Comparison of ENCODE assay signal across 9 cellular contexts in genomic region chr1:39773369-39773979, GRCh38. TPM values are rescaled to one million over a fixed set of nuclear protein-coding genes. Genes with fewer than 3 reads are reported as not detected.
A peak's percentile ranks its signal among the peaks of the same experiment; 100 is the strongest.
DNase-seq lines count a peak whose midpoint lies in the region; ATAC-seq, FAIRE-seq and TF ChIP-seq lines count a peak whose summit lies in the region.
"Not testable (repeated sequence)": the region's sequence is repeated elsewhere in the genome, so short reads cannot be mapped to it uniquely, and the experiment has no call there.
"Had no signal": no experiment of that assay in that cellular context is flagged by ENCODE, and none has a peak within 500 bp of the region (broad histone marks: within the 10 kb centered on the region; RNA-seq: fewer than 3 reads in every experiment).

No MANE protein-coding gene starts in this region.

- not testable (repeated sequence) for H2AK5ac ChIP-seq in H1 (ENCODE audit: low read depth, low read length)

- not testable (repeated sequence) for DNase-seq in CD8-positive, alpha-beta T cell; HCT116 (ENCODE audit: low read depth, low spot score); activated CD8-positive, alpha-beta T cell treated with anti-CD3 and anti-CD28 coated beads for 36 hours; activated naive CD8-positive, alpha-beta T cell treated with anti-CD3 and anti-CD28 coated beads, Interleukin-2, amount 50 U/mL, for 24 hours; H1 (ENCODE audit: low read depth in 1 of 2, low spot score in 2 of 2); mucosa of descending colon; stimulated activated naive B cell treated with anti-CD40 and anti-IgM and Interleukin-4, amounts not matched to agents 10 μg/mL and 1 μg/mL and 100 μg/mL, for 72 hours

- peak; percentile 60 for ATAC-seq in CD8-positive, alpha-beta T cell
- ATAC-seq in HCT116 (peak; percentile 85), mucosa of descending colon (peak; percentile 47)
- peak; percentile 53 for ATAC-seq in activated CD8-positive, alpha-beta T cell treated with anti-CD3 and anti-CD28 coated beads for 36 hours
- ATAC-seq in activated naive CD8-positive, alpha-beta T cell treated with anti-CD3 and anti-CD28 coated beads, Interleukin-2, amount 50 U/mL, for 24 hours = peak; percentile 45
- peak; percentile 27 to 44 for ATAC-seq in stimulated activated naive B cell treated with anti-CD40 and anti-IgM and Interleukin-4, amounts not matched to agents 10 μg/mL and 1 μg/mL and 100 μg/mL, for 72 hours (replicated peaks)

- not testable (repeated sequence) for H3K27ac Mint-ChIP-seq in CD8-positive, alpha-beta T cell; activated CD8-positive, alpha-beta T cell treated with anti-CD3 and anti-CD28 coated beads for 36 hours; activated naive CD8-positive, alpha-beta T cell treated with anti-CD3 and anti-CD28 coated beads, Interleukin-2, amount 50 U/mL, for 24 hours; stimulated activated naive B cell treated with anti-CD40 and anti-IgM and Interleukin-4, amounts not matched to agents 10 μg/mL and 1 μg/mL and 100 μg/mL, for 72 hours

- not testable (repeated sequence) for TF ChIP-seq RAD21 in HCT116 (IDR thresholded peaks at IDR 0.05; ENCODE audit: low read depth); H1 (IDR thresholded peaks at IDR 0.05 in 1 of 2, conservative IDR thresholded peaks at IDR 0.05 in 1 of 2; ENCODE audit: low read depth in 2 of 2, low read length in 2 of 2)

- intact Hi-C loops in CD8-positive, alpha-beta T cell (cut with DNase I, micrococcal nuclease); HCT116 (cut with micrococcal nuclease); activated CD8-positive, alpha-beta T cell treated with anti-CD3 and anti-CD28 coated beads for 36 hours (cut with micrococcal nuclease); mucosa of descending colon (cut with DNase I, micrococcal nuclease): not testable (repeated sequence)

- not testable (repeated sequence) for H3K23me2 ChIP-seq in H1 (ENCODE audit: low read depth, low read length)

- TF ChIP-seq CTCF in CD8-positive, alpha-beta T cell (IDR thresholded peaks at IDR 0.05); HCT116 (IDR thresholded peaks at IDR 0.05 in 2 of 3, conservative IDR thresholded peaks at IDR 0.05 in 1 of 3; ENCODE audit: borderline replicate concordance in 1 of 3, insufficient read depth in 1 of 3, low read depth in 2 of 3, low read length in 2 of 3); activated CD8-positive, alpha-beta T cell treated with anti-CD3 and anti-CD28 coated beads for 36 hours (IDR thresholded peaks at IDR 0.05); H1 (IDR thresholded peaks at IDR 0.05; ENCODE audit: control extremely low read depth in 1 of 3, insufficient read depth in 1 of 3, low read depth in 1 of 3, low read length in 3 of 3); mucosa of descending colon (IDR thresholded peaks at IDR 0.05): not testable (repeated sequence)

- not testable (repeated sequence) for H2BK15ac ChIP-seq in H1 (ENCODE audit: low read length)

- not testable (repeated sequence) for H3K9me3 ChIP-seq in CD8-positive, alpha-beta T cell (ENCODE audit: low read length); HCT116 (ENCODE audit: control insufficient read depth in 1 of 2, insufficient read depth in 1 of 2, low read depth in 1 of 2, low read length in 2 of 2); H1 (ENCODE audit: insufficient read depth in 2 of 2, low read depth in 1 of 2, low read length in 1 of 2); mucosa of descending colon

- not testable (repeated sequence) for H2BK5ac ChIP-seq in H1 (ENCODE audit: low read depth, low read length)

- H3K9me3 Mint-ChIP-seq in CD8-positive, alpha-beta T cell; activated CD8-positive, alpha-beta T cell treated with anti-CD3 and anti-CD28 coated beads for 36 hours; activated naive CD8-positive, alpha-beta T cell treated with anti-CD3 and anti-CD28 coated beads, Interleukin-2, amount 50 U/mL, for 24 hours; stimulated activated naive B cell treated with anti-CD40 and anti-IgM and Interleukin-4, amounts not matched to agents 10 μg/mL and 1 μg/mL and 100 μg/mL, for 72 hours: not testable (repeated sequence)

- not testable (repeated sequence) for H3K56ac ChIP-seq in H1 (replicated peaks; ENCODE audit: insufficient read length, low read depth, low read length)

- RAD21 ChIA-PET in HCT116 (lab: Charles Lee; ENCODE audit: low non-redundant PET in 1 of 2, low total read pairs in 2 of 2, uncharacterized antibody in 2 of 2, unreplicated experiment in 2 of 2) = not testable (repeated sequence)

- not testable (repeated sequence) for H4K91ac ChIP-seq in H1 (replicated peaks; ENCODE audit: insufficient read length, low read length)

- not testable (repeated sequence) for H3K36me3 ChIP-seq in CD8-positive, alpha-beta T cell (ENCODE audit: insufficient read depth, low read length); HCT116 (ENCODE audit: control insufficient read depth in 1 of 2, insufficient read depth in 2 of 2, low read length in 2 of 2); H1 (ENCODE audit: control insufficient read depth in 2 of 4, insufficient read depth in 4 of 4, low read length in 3 of 4); mucosa of descending colon (ENCODE audit: low read depth)

- H3K27me3 Mint-ChIP-seq in CD8-positive, alpha-beta T cell (ENCODE audit: low read depth); activated CD8-positive, alpha-beta T cell treated with anti-CD3 and anti-CD28 coated beads for 36 hours; activated naive CD8-positive, alpha-beta T cell treated with anti-CD3 and anti-CD28 coated beads, Interleukin-2, amount 50 U/mL, for 24 hours; stimulated activated naive B cell treated with anti-CD40 and anti-IgM and Interleukin-4, amounts not matched to agents 10 μg/mL and 1 μg/mL and 100 μg/mL, for 72 hours: not testable (repeated sequence)

- not testable (repeated sequence) for H3K4me3 ChIP-seq in CD8-positive, alpha-beta T cell (ENCODE audit: low read depth, low read length); HCT116 (replicated peaks in 1 of 2; ENCODE audit: low read depth in 1 of 2, low read length in 2 of 2); H1 (ENCODE audit: extremely low read depth in 1 of 4, insufficient read depth in 2 of 4, low read depth in 3 of 4, low read length in 4 of 4); mucosa of descending colon

- not testable (repeated sequence) for H3K4ac ChIP-seq in H1 (replicated peaks; ENCODE audit: insufficient read length, low read depth, low read length)

- not testable (repeated sequence) for TF ChIP-seq EP300 in H1 (IDR thresholded peaks at IDR 0.05; ENCODE audit: borderline replicate concordance in 1 of 2, low read depth in 2 of 2, low read length in 2 of 2)

- H3K9me2 ChIP-seq in HCT116 (ENCODE audit: insufficient read depth) = not testable (repeated sequence)

- H3K18ac ChIP-seq in H1 (ENCODE audit: extremely low read depth, low read length) = not testable (repeated sequence)

- H3K27ac ChIP-seq in CD8-positive, alpha-beta T cell (ENCODE audit: low read depth, low read length); HCT116 (ENCODE audit: low read depth, low read length); H1 (ENCODE audit: low read depth, low read length): not testable (repeated sequence)

- not testable (repeated sequence) for H3K79me2 ChIP-seq in HCT116 (ENCODE audit: insufficient read depth, low read length); H1 (ENCODE audit: control insufficient read depth in 1 of 2, insufficient read depth in 2 of 2, low read length in 2 of 2)

- not testable (repeated sequence) for H3K27me3 ChIP-seq in CD8-positive, alpha-beta T cell (ENCODE audit: insufficient read depth, low read length); HCT116 (ENCODE audit: insufficient read depth, low read length)
- H3K27me3 ChIP-seq in H1 (replicated peaks in 1 of 4; ENCODE audit: control insufficient read depth in 3 of 4, extremely low read depth in 1 of 4, insufficient read depth in 3 of 4, low read length in 3 of 4) = peaks cover 1 to 14% (median 9%) of the 10 kb centered on the region in 4 experiments; a peak in 6 of 7 replicates

- not testable (repeated sequence) for H4K8ac ChIP-seq in H1 (ENCODE audit: extremely low read depth, insufficient read depth, low read length)

- not testable (repeated sequence) for H2BK12ac ChIP-seq in H1 (ENCODE audit: low read depth, low read length)

- H3K23ac ChIP-seq in H1 (ENCODE audit: insufficient read length) = not testable (repeated sequence)

- not testable (repeated sequence) for H2BK20ac ChIP-seq in H1 (ENCODE audit: low read length)

- H3K9ac ChIP-seq in HCT116 (ENCODE audit: low read length); H1 (replicated peaks in 1 of 4; ENCODE audit: extremely low read depth in 1 of 4, low read depth in 3 of 4, low read length in 3 of 4): not testable (repeated sequence)

- H3K14ac ChIP-seq in H1 (ENCODE audit: insufficient read length) = not testable (repeated sequence)

- not testable (repeated sequence) for H3K36me3 Mint-ChIP-seq in CD8-positive, alpha-beta T cell; activated CD8-positive, alpha-beta T cell treated with anti-CD3 and anti-CD28 coated beads for 36 hours (ENCODE audit: low read depth); activated naive CD8-positive, alpha-beta T cell treated with anti-CD3 and anti-CD28 coated beads, Interleukin-2, amount 50 U/mL, for 24 hours (ENCODE audit: low read depth); stimulated activated naive B cell treated with anti-CD40 and anti-IgM and Interleukin-4, amounts not matched to agents 10 μg/mL and 1 μg/mL and 100 μg/mL, for 72 hours

- H4K20me1 ChIP-seq in HCT116 (ENCODE audit: insufficient read depth); H1 (replicated peaks in 1 of 2; ENCODE audit: control insufficient read depth in 1 of 2, insufficient read depth in 2 of 2, low read length in 2 of 2): not testable (repeated sequence)

- H3K4me3 Mint-ChIP-seq in CD8-positive, alpha-beta T cell; activated CD8-positive, alpha-beta T cell treated with anti-CD3 and anti-CD28 coated beads for 36 hours; activated naive CD8-positive, alpha-beta T cell treated with anti-CD3 and anti-CD28 coated beads, Interleukin-2, amount 50 U/mL, for 24 hours; stimulated activated naive B cell treated with anti-CD40 and anti-IgM and Interleukin-4, amounts not matched to agents 10 μg/mL and 1 μg/mL and 100 μg/mL, for 72 hours: not testable (repeated sequence)

- not testable (repeated sequence) for BruUV-seq in HCT116 (replicated peaks; lab: Mats Ljungman, UMichigan)

- not testable (repeated sequence) for TF ChIP-seq POLR2A in HCT116 (IDR thresholded peaks at IDR 0.05; ENCODE audit: borderline replicate concordance, extremely low read depth, insufficient read depth, insufficient read length); H1 (IDR thresholded peaks at IDR 0.05; ENCODE audit: control extremely low read depth in 1 of 2, low read depth in 2 of 2, low read length in 2 of 2)

- H3K4me2 ChIP-seq in HCT116 (ENCODE audit: low read length); H1 (ENCODE audit: insufficient read depth in 1 of 2, low read depth in 2 of 2, low read length in 2 of 2): not testable (repeated sequence)

- not testable (repeated sequence) for H3K4me1 Mint-ChIP-seq in CD8-positive, alpha-beta T cell (ENCODE audit: low read depth); activated CD8-positive, alpha-beta T cell treated with anti-CD3 and anti-CD28 coated beads for 36 hours (ENCODE audit: low read depth); activated naive CD8-positive, alpha-beta T cell treated with anti-CD3 and anti-CD28 coated beads, Interleukin-2, amount 50 U/mL, for 24 hours
- H3K4me1 Mint-ChIP-seq in stimulated activated naive B cell treated with anti-CD40 and anti-IgM and Interleukin-4, amounts not matched to agents 10 μg/mL and 1 μg/mL and 100 μg/mL, for 72 hours = peaks cover 5 to 18% of the 10 kb centered on the region in 2 donors

- H4K5ac ChIP-seq in H1 (ENCODE audit: insufficient read length, low read depth, low read length) = not testable (repeated sequence)

- POLR2A ChIA-PET in CD8-positive, alpha-beta T cell (lab: Charles Lee); HCT116 (lab: Charles Lee); activated CD8-positive, alpha-beta T cell treated with anti-CD3 and anti-CD28 coated beads for 36 hours (lab: Charles Lee); H1 (lab: Charles Lee; ENCODE audit: partially characterized antibody): not testable (repeated sequence)

- CTCF ChIA-PET in CD8-positive, alpha-beta T cell (lab: Charles Lee); HCT116 (lab: Charles Lee); activated CD8-positive, alpha-beta T cell treated with anti-CD3 and anti-CD28 coated beads for 36 hours (lab: Charles Lee); H1 (lab: Charles Lee; ENCODE audit: partially characterized antibody): not testable (repeated sequence)

- not testable (repeated sequence) for H2BK120ac ChIP-seq in H1 (replicated peaks; ENCODE audit: low read depth, low read length)

- no CpG with 5 or more reads among the region's 23 CpGs for WGBS in H1 (ENCODE audit: extremely low coverage in 1 of 2, insufficient coverage in 1 of 2, insufficient read length in 1 of 2, insufficient replicate concordance in 2 of 2, low coverage in 1 of 2, low lambda C conversion rate in 2 of 2, missing lambda C conversion rate in 1 of 2), 2 experiments

- FAIRE-seq in H1 (lab: Jason Lieb, UNC) = peak; percentile 92

- H2AFZ ChIP-seq in HCT116 (ENCODE audit: low read depth, low read length, poor library complexity, severe bottlenecking); H1 (ENCODE audit: low read length): not testable (repeated sequence)

- H3K79me1 ChIP-seq in H1 (ENCODE audit: low read depth, low read length) = not testable (repeated sequence)

- not testable (repeated sequence) for H3K4me1 ChIP-seq in CD8-positive, alpha-beta T cell (ENCODE audit: insufficient read depth, low read length); HCT116 (ENCODE audit: control insufficient read depth in 1 of 2, insufficient read depth in 2 of 2, low read length in 2 of 2); H1 (replicated peaks in 1 of 4; ENCODE audit: control insufficient read depth in 3 of 4, insufficient read depth in 4 of 4, low read length in 3 of 4); mucosa of descending colon (ENCODE audit: low read depth)

RNA-seq across cellular contexts. Expression of gene OXCT2, which starts 2.3 kb away (rescaled TPM):
- total RNA-seq in CD8-positive, alpha-beta T cell = under 1 TPM; 0.83 to 0.95 TPM
- total RNA-seq in HCT116 (2021; ENCODE audit: unreplicated experiment) (3.7 TPM), mucosa of descending colon (1 to 10 TPM; 1.9 to 3.3 (median 2.2) TPM)
- polyA plus RNA-seq in HCT116 (2012) = 1.3 and 1.4 TPM in 2 replicates
- total RNA-seq in activated CD8-positive, alpha-beta T cell treated with anti-CD3 and anti-CD28 coated beads for 36 hours = 1 to 10 TPM; 2.7 to 4.2 TPM
- total RNA-seq in H1 (2021; fragmentation: NEBNext Ultra II Directional; extraction: Animal tissue kit (Norgen Biotek cat#: 25700)) = 2.9 TPM in 2 replicates
- 2.6 and 3.4 TPM in 2 replicates for polyA plus RNA-seq in H1 (2011; rRNA removed)
- polyA plus RNA-seq in H1 (2011; cell fraction: cytosol; rRNA removed) = 3.6 TPM
- 5.4 TPM for polyA plus RNA-seq in H1 (2011; cell fraction: nucleus; rRNA removed)
- polyA plus RNA-seq in H1 (2012, experiment 1 of 2) = 1.7 to 3.9 TPM (median 3.1 TPM) in 4 replicates
- polyA plus RNA-seq in H1 (2012, experiment 2 of 2) = 2.0 TPM
- 1.5 TPM for polyA plus RNA-seq in H1 (2013, experiment 1 of 2)
- polyA plus RNA-seq in H1 (2013, experiment 2 of 2) = 1.5 TPM
- 3.0 and 3.5 TPM in 2 replicates for polyA minus RNA-seq in H1 (2011; rRNA and poly(A)+ RNA removed)
- polyA minus RNA-seq in H1 (2011; cell fraction: cytosol; rRNA and poly(A)+ RNA removed) = 1.2 TPM
- 4.5 TPM for polyA minus RNA-seq in H1 (2011; cell fraction: nucleus; rRNA and poly(A)+ RNA removed)
- total RNA-seq: A172, G401 had no signal

RNA-seq across cellular contexts. Expression of gene BMP8B, which starts 15.2 kb away (rescaled TPM):
- under 1 TPM; 0.19 to 0.24 TPM for total RNA-seq in CD8-positive, alpha-beta T cell
- 9.5 TPM for total RNA-seq in HCT116 (2021; ENCODE audit: unreplicated experiment)
- 7.0 and 7.1 TPM in 2 replicates for polyA plus RNA-seq in HCT116 (2012)
- under 1 TPM; 0.36 to 0.51 TPM for total RNA-seq in activated CD8-positive, alpha-beta T cell treated with anti-CD3 and anti-CD28 coated beads for 36 hours
- total RNA-seq in H1 (2021; fragmentation: NEBNext Ultra II Directional; extraction: Animal tissue kit (Norgen Biotek cat#: 25700)) = 0.37 and 0.54 TPM in 2 replicates
- polyA plus RNA-seq in H1 (2011; rRNA removed) = 0.50 and 0.52 TPM in 2 replicates
- polyA plus RNA-seq in H1 (2011; cell fraction: cytosol; rRNA removed) = 0.49 TPM
- polyA plus RNA-seq in H1 (2011; cell fraction: nucleus; rRNA removed) = 0.58 TPM
- polyA plus RNA-seq in H1 (2012, experiment 1 of 2) = 0.44 to 0.70 TPM (median 0.60 TPM) in 4 replicates
- polyA plus RNA-seq in H1 (2012, experiment 2 of 2) = 0.25 TPM
- 0.49 TPM for polyA plus RNA-seq in H1 (2013, experiment 1 of 2)
- polyA plus RNA-seq in H1 (2013, experiment 2 of 2) = 0.53 TPM
- polyA minus RNA-seq in H1 (2011; rRNA and poly(A)+ RNA removed) = 0.63 TPM in 2 replicates
- 0.59 TPM for polyA minus RNA-seq in H1 (2011; cell fraction: cytosol; rRNA and poly(A)+ RNA removed)
- 0.40 TPM for polyA minus RNA-seq in H1 (2011; cell fraction: nucleus; rRNA and poly(A)+ RNA removed)
- total RNA-seq in mucosa of descending colon = 10 to 100 TPM; 11.0 to 19.9 (median 18.7) TPM

RNA-seq across cellular contexts. Expression of gene PPIE, which starts 34.8 kb away (rescaled TPM):
- 10 to 100 TPM; 43.6 to 46.7 TPM for total RNA-seq in CD8-positive, alpha-beta T cell
- total RNA-seq in HCT116 (2021; ENCODE audit: unreplicated experiment) = 73.8 TPM
- polyA plus RNA-seq in HCT116 (2012) = 81.6 and 87.9 TPM in 2 replicates
- 10 to 100 TPM; 71.7 to 74.7 TPM for total RNA-seq in activated CD8-positive, alpha-beta T cell treated with anti-CD3 and anti-CD28 coated beads for 36 hours
- 38.9 and 40.2 TPM in 2 replicates for total RNA-seq in H1 (2021; fragmentation: NEBNext Ultra II Directional; extraction: Animal tissue kit (Norgen Biotek cat#: 25700))
- polyA plus RNA-seq in H1 (2011; rRNA removed) = 49.4 and 56.1 TPM in 2 replicates
- polyA plus RNA-seq in H1 (2011; cell fraction: cytosol; rRNA removed) = 79.8 TPM
- polyA plus RNA-seq in H1 (2011; cell fraction: nucleus; rRNA removed) = 61.8 TPM
- 44.8 to 55.0 TPM (median 51.6 TPM) in 4 replicates for polyA plus RNA-seq in H1 (2012, experiment 1 of 2)
- 52.5 TPM for polyA plus RNA-seq in H1 (2012, experiment 2 of 2)
- 36.2 TPM for polyA plus RNA-seq in H1 (2013, experiment 1 of 2)
- polyA plus RNA-seq in H1 (2013, experiment 2 of 2) = 34.8 TPM
- polyA minus RNA-seq in H1 (2011; rRNA and poly(A)+ RNA removed) = 33.4 and 38.9 TPM in 2 replicates
- 10.3 TPM for polyA minus RNA-seq in H1 (2011; cell fraction: cytosol; rRNA and poly(A)+ RNA removed)
- 27.4 TPM for polyA minus RNA-seq in H1 (2011; cell fraction: nucleus; rRNA and poly(A)+ RNA removed)
- 10 to 100 TPM; 30.9 to 46.8 (median 41.8) TPM for total RNA-seq in mucosa of descending colon
